25 cellular contexts compared by ENCODE assay signal in genomic region chr16:22751104-22751667, GRCh38.
"Had no signal": no experiment of that assay in that cellular context is flagged by ENCODE, and none has a peak within 500 bp of the region (broad histone marks: within the 10 kb centered on the region; RNA-seq: fewer than 3 reads in every experiment).

No MANE protein-coding gene starts in this region.

- H3K9ac ChIP-seq: KMS-11 had no signal

- H3K27me3 ChIP-seq: SJCRH30 had no signal

- H3K4me3 Mint-ChIP-seq: IgD-negative memory B cell had no signal

- H3K9me3 ChIP-seq: SJCRH30 had no signal

- ATAC-seq: K562, Panc1, PC-3, Right ventricle myocardium inferior, SK-N-SH treated with all-trans-retinoic acid at 6 μM for 48 hours had no signal

- H3K4me1 ChIP-seq: SJCRH30 had no signal

- H3K4me1 Mint-ChIP-seq: IgD-negative memory B cell had no signal

- H3K4me3 ChIP-seq: K562, SJCRH30 had no signal

- H3K4me2 ChIP-seq: KMS-11 had no signal

- H3K36me3 Mint-ChIP-seq: IgD-negative memory B cell had no signal

- H3K36me3 ChIP-seq: SJCRH30 had no signal

- H3K27ac Mint-ChIP-seq: IgD-negative memory B cell had no signal

- H3K27ac ChIP-seq: HL-60, KMS-11, SJCRH30 had no signal

- DNase-seq: Kasumi-1, MM.1S, MV-4-11, NCI-H1048, NCI-H1105, NCI-H1417, NCI-H1436 treated with DMSO at 0.1 percent for 48 hours, NCI-H1694, NCI-H187 treated with DMSO at 0.1 percent for 48 hours, NCI-H2029 treated with DMSO at 0.1 percent for 48 hours, NCI-H2171 treated with DMSO at 0.1 percent for 48 hours, NCI-H345, NCI-H446 treated with DMSO at 0.1 percent for 48 hours, NCI-H510A treated with DMSO at 0.1 percent for 48 hours, NCI-H526, PC-3, SHP77 treated with DMSO at 0.1 percent for 48 hours, SJCRH30 had no signal
